In genomic region chr3:195030791-195031321, GRCh38 we compare ENCODE assay signal across 10 cellular contexts.
DNase-seq lines count a peak whose midpoint lies in the region; ATAC-seq and TF ChIP-seq lines count a peak whose summit lies in the region.
"Had no signal": no experiment of that assay in that cellular context is flagged by ENCODE, and none has a peak within 500 bp of the region (broad histone marks: within the 10 kb centered on the region; RNA-seq: fewer than 3 reads in every experiment).

No MANE protein-coding gene starts in this region.

- no peaks in the 10 kb centered on the region for H3K36me3 ChIP-seq in brain microvascular endothelial cell (replicated peaks)
- H3K36me3 ChIP-seq in liver (ENCODE audit: control insufficient read depth in 4 of 4, insufficient read depth in 3 of 4, low read depth in 1 of 4, low read length in 3 of 4): no peaks in the 10 kb centered on the region
- H3K36me3 ChIP-seq in upper lobe of right lung: no peaks in the 10 kb centered on the region

- WGBS in liver: 66% methylated on average over 13 of the region's 13 CpGs

- H3K27me3 ChIP-seq in brain microvascular endothelial cell (replicated peaks) (no peaks in the 10 kb centered on the region), liver (ENCODE audit: control insufficient read depth in 4 of 4, insufficient read depth in 4 of 4, low read length in 3 of 4) (no peaks in the 10 kb centered on the region), upper lobe of right lung (no peaks in the 10 kb centered on the region)
- H3K27me3 ChIP-seq: dorsolateral prefrontal cortex had no signal

- TF ChIP-seq CTCF in brain microvascular endothelial cell (IDR thresholded peaks at IDR 0.05; ENCODE audit: low read depth, low read length, missing control alignments) (no peak), liver (IDR thresholded peaks at IDR 0.05; ENCODE audit: low read depth, low read length, missing input control) (no peak), upper lobe of right lung (IDR thresholded peaks at IDR 0.05) (no peak)

- H3K27ac ChIP-seq in brain microvascular endothelial cell (no peak overlapping the region), liver (ENCODE audit: low read depth in 1 of 2, low read length in 2 of 2) (peak overlapping the region; percentile 56 to 81), upper lobe of right lung (peak overlapping the region; percentile 63)

- no peak overlapping the region for H3K9ac ChIP-seq in liver (ENCODE audit: low read depth in 1 of 2, low read length in 2 of 2)

- intact Hi-C loops in upper lobe of right lung (cut with DNase I): no loop called here

- in situ Hi-C loops in brain microvascular endothelial cell (cut with HindIII; ENCODE audit: low pct_ligation_motif_present, low sequenced_read_pairs): no loop called here

- peak; percentile 68 for ATAC-seq in upper lobe of right lung
- no peak for ATAC-seq in GM21423 (IDR thresholded peaks at IDR 0.05; ENCODE audit: unreplicated experiment)

- H3K9me3 ChIP-seq in liver (ENCODE audit: control insufficient read depth in 4 of 4, low read length in 3 of 4): no peaks in the 10 kb centered on the region
- H3K9me3 ChIP-seq in upper lobe of right lung: no peaks in the 10 kb centered on the region

- H3K4me3 ChIP-seq in brain microvascular endothelial cell (ENCODE audit: low read depth, low read length) (no peak overlapping the region), liver (ENCODE audit: low read depth in 1 of 3, low read length in 3 of 3) (no peak overlapping the region), upper lobe of right lung (no peak overlapping the region)
- H3K4me3 ChIP-seq: dorsolateral prefrontal cortex had no signal

- peaks cover 29 to 46% (median 41%) of the 10 kb centered on the region in 4 donors for H3K4me1 ChIP-seq in liver (ENCODE audit: control insufficient read depth in 4 of 4, insufficient read depth in 4 of 4, low read length in 3 of 4)
- peaks cover 13% of the 10 kb centered on the region for H3K4me1 ChIP-seq in upper lobe of right lung

- DNase-seq in DMS153 (lab: John Stamatoyannopoulos, UW): peak; percentile 41
- DNase-seq in DMS153 treated with DMSO at 0.1 percent for 48 hours (lab: John Stamatoyannopoulos, UW; ENCODE audit: unreplicated experiment): no peak
- DNase-seq in brain microvascular endothelial cell: peak; percentile 31
- DNase-seq in upper lobe of right lung: peak; percentile 54
- no peak for DNase-seq in NCI-H187 (lab: John Stamatoyannopoulos, UW)
- DNase-seq in NCI-H446 (lab: John Stamatoyannopoulos, UW): no peak
- DNase-seq: dorsolateral prefrontal cortex; stimulated activated CD4-positive, alpha-beta T cell treated with anti-CD3 and anti-CD28 coated beads, Interleukin-1b, Interleukin-23, amount 100 ng/mL, for 48 hours had no signal

- TF ChIP-seq RAD21 in liver (IDR thresholded peaks at IDR 0.05): no peak

TF ChIP-seq in liver, 16 proteins besides CTCF, POLR2A, EP300 and RAD21:
- TF ChIP-seq NR2F2 (IDR thresholded peaks at IDR 0.05) (no peak), HNF4A (conservative IDR thresholded peaks at IDR 0.05) (no peak), REST (IDR thresholded peaks at IDR 0.05) (no peak), YY1 (IDR thresholded peaks at IDR 0.05) (no peak), FOXA2 (IDR thresholded peaks at IDR 0.05) (no peak)

Comparison
In these comparisons a context has a peak if more than half of its experiments do, and no peak if none do; other contexts are left out.
1. DNase-seq: peak in DMS153 (single experiment), brain microvascular endothelial cell (single experiment) and upper lobe of right lung (single experiment); none in DMS153 treated with DMSO at 0.1 percent for 48 hours (single experiment), NCI-H187 (0 of 2) and NCI-H446 (0 of 2).